In the genomic region with DNA sequence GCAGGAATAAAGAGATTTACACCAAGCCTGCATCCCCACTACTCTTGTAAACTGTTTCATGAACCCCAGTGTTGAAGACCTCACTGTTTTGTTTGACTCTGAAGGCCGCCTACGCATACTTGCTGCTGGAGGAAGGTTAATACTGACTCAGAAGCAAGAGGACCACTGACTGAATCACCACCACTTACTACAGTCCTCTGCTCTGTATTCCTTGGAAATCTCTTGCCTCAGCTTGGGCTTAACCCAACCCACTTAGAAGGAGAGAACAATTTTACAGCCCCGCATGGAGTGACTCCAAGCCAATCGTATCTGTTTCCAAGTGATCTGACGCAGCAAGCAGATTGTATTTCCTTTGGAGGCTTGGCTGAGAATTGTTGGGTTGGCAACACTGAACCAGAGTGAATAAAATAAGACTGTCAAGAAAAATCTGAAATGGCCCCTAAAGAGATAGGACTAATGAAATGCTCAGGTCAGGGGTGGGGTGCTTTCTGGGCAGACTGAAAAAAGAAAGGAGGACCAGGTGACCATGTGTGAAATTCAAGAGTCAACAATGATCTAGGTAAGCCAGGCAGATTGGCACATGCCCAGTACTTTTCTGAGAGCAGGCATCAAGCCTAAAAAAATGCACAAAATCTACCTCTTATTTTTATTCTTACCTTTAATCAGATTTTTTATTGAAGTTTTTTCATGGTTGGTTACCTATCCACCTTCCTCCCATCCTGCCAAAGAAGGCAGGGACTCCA, we compare ENCODE assay signal across 9 cellular contexts.
DNase-seq lines count a peak whose midpoint lies in the region; ATAC-seq and TF ChIP-seq lines count a peak whose summit lies in the region.
"Had no signal": no experiment of that assay in that cellular context is flagged by ENCODE, and none has a peak within 500 bp of the region (broad histone marks: within the 10 kb centered on the region; RNA-seq: fewer than 3 reads in every experiment).

No MANE protein-coding gene starts in this region.

- H3K9me3 ChIP-seq in adrenal gland (replicated peaks in 1 of 3) (no peaks in the 10 kb centered on the region), sigmoid colon (no peaks in the 10 kb centered on the region)

- H3K27me3 ChIP-seq in adrenal gland (no peaks in the 10 kb centered on the region), sigmoid colon (no peaks in the 10 kb centered on the region)

- H3K4me3 ChIP-seq in adrenal gland (no peak overlapping the region), sigmoid colon (no peak overlapping the region)

- H3K4me1 ChIP-seq in adrenal gland (replicated peaks in 1 of 2) (peaks cover 19 to 44% of the 10 kb centered on the region in 2 donors), sigmoid colon (peaks cover 0 to 82% (median 67%) of the 10 kb centered on the region in 4 donors)

- H3K27ac ChIP-seq in adrenal gland (peak overlapping the region; percentile 34 to 72 (median 40)), sigmoid colon (peak overlapping the region; percentile 93 to 96 (median 96))

- TF ChIP-seq POLR2A in adrenal gland (IDR thresholded peaks at IDR 0.05) (peak in 1 of 2 donors; percentile 14), sigmoid colon (IDR thresholded peaks at IDR 0.05) (peak in 1 of 2 donors; percentile 27)

- no peak for TF ChIP-seq CTCF in adrenal gland (IDR thresholded peaks at IDR 0.05)
- TF ChIP-seq CTCF in sigmoid colon (IDR thresholded peaks at IDR 0.05) = no peak

- ATAC-seq in left cardiac atrium = peak; percentile 75 to 79
- no peak for ATAC-seq in HG02610 (IDR thresholded peaks at IDR 0.05; ENCODE audit: unreplicated experiment)
- no peak for ATAC-seq in GM21367 (IDR thresholded peaks at IDR 0.05; ENCODE audit: unreplicated experiment)

- 32 to 49% (median 42%) methylated on average over 5 of the region's 5 CpGs for WGBS in adrenal gland, 4 donors
- WGBS in sigmoid colon, 2 donors = 76 to 89% methylated on average over 5 of the region's 5 CpGs

- DNase-seq in EH (ENCODE audit: low read depth) (peak; percentile 99), adrenal gland (peak; percentile 44 to 86 (median 69)), left cardiac atrium (peak; percentile 79), sigmoid colon (peak; percentile 97), NCI-H2081 treated with DMSO at 0.1 percent for 48 hours (lab: John Stamatoyannopoulos, UW) (no peak), activated gamma-delta T cell (lab: John Stamatoyannopoulos, UW) (no peak)
- DNase-seq: NK-92 treated with Interleukin-12 subunit alpha and Interleukin-12 subunit beta, amount 100 ng/mL, for 24 hours had no signal

- intact Hi-C loops in adrenal gland (cut with DNase I) (no loop called here), left cardiac atrium (cut with DNase I) (loop anchor here in 1 of 2 donors (10.0 kb wide), 1 partner anchor 270 kb away; no protein-coding TSS in a partner anchor), sigmoid colon (cut with DNase I) (no loop called here)

- TF ChIP-seq EP300 in sigmoid colon (IDR thresholded peaks at IDR 0.05) = peak; percentile 9 to 91 (median 81)

- H3K36me3 ChIP-seq in adrenal gland (replicated peaks in 1 of 2) = no peaks in the 10 kb centered on the region
- no peaks in the 10 kb centered on the region for H3K36me3 ChIP-seq in sigmoid colon

Comparison
In these comparisons a context has a peak if more than half of its experiments do, and no peak if none do; other contexts are left out.
1. DNase-seq: peak in EH (single experiment), adrenal gland (7 of 7), left cardiac atrium (single experiment) and sigmoid colon (single experiment); none in NCI-H2081 treated with DMSO at 0.1 percent for 48 hours (single experiment) and activated gamma-delta T cell (single experiment).
2. ATAC-seq: peak in left cardiac atrium (2 of 2); none in HG02610 (single experiment) and GM21367 (single experiment).